ENCODE assay signal across 8 cellular contexts in genomic region chr4:40924096-40924792, GRCh38.
DNase-seq lines count a peak whose midpoint lies in the region; ATAC-seq, FAIRE-seq and TF ChIP-seq lines count a peak whose summit lies in the region.

No MANE protein-coding gene starts in this region.

- H2AFZ ChIP-seq in endothelial cell of umbilical vein (ENCODE audit: low read depth, low read length) = peak overlapping the region; percentile 6

- no peaks in the 10 kb centered on the region for H3K79me2 ChIP-seq in endothelial cell of umbilical vein (ENCODE audit: control insufficient read depth, insufficient read depth, low read length)

- DNase-seq in A673 (ENCODE audit: low spot score) = peak; percentile 79
- DNase-seq in NCI-H82 treated with DMSO at 0.1 percent for 48 hours (lab: John Stamatoyannopoulos, UW; ENCODE audit: unreplicated experiment) = peak; percentile 13
- DNase-seq in activated CD8-positive, alpha-beta memory T cell treated with anti-CD3 and anti-CD28 coated beads, Interleukin-2, amount 50 U/mL, for 48 hours = peak; percentile 94
- peak; percentile 68 for DNase-seq in endothelial cell of umbilical vein (ENCODE audit: low read depth, low spot score)
- DNase-seq in naive thymus-derived CD8-positive, alpha-beta T cell = peak in 9 of 10 donors; percentile 29 to 75 (median 39)
- DNase-seq in stimulated activated naive CD8-positive, alpha-beta T cell treated with anti-CD3 and anti-CD28 coated beads, Interleukin-15, amount 100 ng/mL, for 72 hours = peak; percentile 75 to 80

- H4K20me1 ChIP-seq in endothelial cell of umbilical vein (replicated peaks; ENCODE audit: control insufficient read depth, extremely low read depth, insufficient read depth, low read length) = no peaks in the 10 kb centered on the region

- CTCF ChIA-PET in A673 (lab: Charles Lee) = interaction anchor here (0.6 to 2.2 kb wide), 4 partner anchors 14 to 189 kb away, joined by 3 to 19 read pairs (median 8); no protein-coding TSS in a partner anchor
- CTCF ChIA-PET in endothelial cell of umbilical vein (lab: Charles Lee) = interaction anchor here (0.6 to 8.2 kb wide), 42 partner anchors 9 to 737 kb away, joined by 3 to 123 read pairs (median 5); partner anchors contain the start of genes APBB2 and UCHL1

- H3K27me3 Mint-ChIP-seq in naive thymus-derived CD8-positive, alpha-beta T cell = peaks cover 2 to 28% (median 13%) of the 10 kb centered on the region in 5 donors
- peaks cover 33% of the 10 kb centered on the region for H3K27me3 Mint-ChIP-seq in stimulated activated naive CD8-positive, alpha-beta T cell treated with anti-CD3 and anti-CD28 coated beads, Interleukin-15, amount 100 ng/mL, for 72 hours

- peak; percentile 75 for FAIRE-seq in endothelial cell of umbilical vein (lab: Jason Lieb, UNC)

- H3K9ac ChIP-seq in endothelial cell of umbilical vein (replicated peaks; ENCODE audit: extremely low read depth, insufficient read depth, low read length) = no peak overlapping the region

- H3K9me3 Mint-ChIP-seq in naive thymus-derived CD8-positive, alpha-beta T cell = no peaks in the 10 kb centered on the region
- peaks cover 0 to 7% of the 10 kb centered on the region in 2 donors for H3K9me3 Mint-ChIP-seq in stimulated activated naive CD8-positive, alpha-beta T cell treated with anti-CD3 and anti-CD28 coated beads, Interleukin-15, amount 100 ng/mL, for 72 hours

- H3K27me3 ChIP-seq in A673 (replicated peaks; ENCODE audit: insufficient read depth, low read depth, low read length, poor library complexity) = no peaks in the 10 kb centered on the region
- no peaks in the 10 kb centered on the region for H3K27me3 ChIP-seq in endothelial cell of umbilical vein (ENCODE audit: control insufficient read depth in 2 of 2, insufficient read depth in 2 of 2, low read length in 2 of 2)

- dilution Hi-C loops in endothelial cell of umbilical vein (cut with MboI; ENCODE audit: extremely low pct_ligation_motif_present, low sequenced_read_pairs) = no loop called here

- H3K9me3 ChIP-seq in A673 (ENCODE audit: low read depth, low read length, poor library complexity, severe bottlenecking) = no peaks in the 10 kb centered on the region
- no peaks in the 10 kb centered on the region for H3K9me3 ChIP-seq in endothelial cell of umbilical vein (replicated peaks; ENCODE audit: control insufficient read depth, insufficient read depth, low read length)

- POLR2A ChIA-PET in A673 (lab: Charles Lee; ENCODE audit: low non-redundant PET) = no interaction called here
- POLR2A ChIA-PET in endothelial cell of umbilical vein (lab: Charles Lee) = interaction anchor here (0.6 kb wide), 1 partner anchor 235 kb away, joined by 3 read pairs; no protein-coding TSS in a partner anchor
- POLR2A ChIA-PET in naive thymus-derived CD8-positive, alpha-beta T cell (lab: Charles Lee) = no interaction called here

- peaks cover 6% of the 10 kb centered on the region for H3K4me1 ChIP-seq in A673 (ENCODE audit: insufficient read depth, low read length, poor library complexity, severe bottlenecking)
- H3K4me1 ChIP-seq in endothelial cell of umbilical vein (ENCODE audit: control insufficient read depth, extremely low read depth, insufficient read depth, low read length) = no peaks in the 10 kb centered on the region

- H3K27ac Mint-ChIP-seq in naive thymus-derived CD8-positive, alpha-beta T cell = no peak overlapping the region
- H3K27ac Mint-ChIP-seq in stimulated activated naive CD8-positive, alpha-beta T cell treated with anti-CD3 and anti-CD28 coated beads, Interleukin-15, amount 100 ng/mL, for 72 hours = peak overlapping the region; percentile 67 to 74

- H3K4me3 Mint-ChIP-seq in naive thymus-derived CD8-positive, alpha-beta T cell = no peak overlapping the region
- no peak overlapping the region for H3K4me3 Mint-ChIP-seq in stimulated activated naive CD8-positive, alpha-beta T cell treated with anti-CD3 and anti-CD28 coated beads, Interleukin-15, amount 100 ng/mL, for 72 hours

- BruUV-seq in A673 (replicated peaks; lab: Mats Ljungman, UMichigan) = no TSS peak
- no TSS peak for BruUV-seq in endothelial cell of umbilical vein (replicated peaks; lab: Mats Ljungman, UMichigan)

- no peaks in the 10 kb centered on the region for H3K36me3 Mint-ChIP-seq in naive thymus-derived CD8-positive, alpha-beta T cell

- no peaks in the 10 kb centered on the region for H3K9me1 ChIP-seq in endothelial cell of umbilical vein (replicated peaks; ENCODE audit: control insufficient read depth, extremely low read depth, insufficient read depth, low read length)

- ATAC-seq in GM18858 (IDR thresholded peaks at IDR 0.05; ENCODE audit: unreplicated experiment) = peak; percentile 77
- peak; percentile 74 for ATAC-seq in HG03378 (IDR thresholded peaks at IDR 0.05; ENCODE audit: unreplicated experiment)
- peak; percentile 59 to 60 for ATAC-seq in naive thymus-derived CD8-positive, alpha-beta T cell
- peak; percentile 85 for ATAC-seq in stimulated activated naive CD8-positive, alpha-beta T cell treated with anti-CD3 and anti-CD28 coated beads, Interleukin-15, amount 100 ng/mL, for 72 hours

- H3K4me3 ChIP-seq in A673 (ENCODE audit: low read depth, low read length, poor library complexity, severe bottlenecking) = no peak overlapping the region
- H3K4me3 ChIP-seq in endothelial cell of umbilical vein (replicated peaks in 1 of 3; ENCODE audit: insufficient read depth in 1 of 3, low read depth in 1 of 3, low read length in 3 of 3) = no peak overlapping the region

- intact Hi-C loops in A673 (cut with micrococcal nuclease; ENCODE audit: unreplicated experiment) = loop anchor here (1.0 kb wide), 1 partner anchor 16 kb away; no protein-coding TSS in a partner anchor
- intact Hi-C loops in endothelial cell of umbilical vein (cut with micrococcal nuclease) = loop anchor here (1.0 kb wide), 1 partner anchor 15 kb away; no protein-coding TSS in a partner anchor

- TF ChIP-seq CTCF in A673 (conservative IDR thresholded peaks at IDR 0.05; ENCODE audit: low read depth, low read length) (peak; percentile 95), endothelial cell of umbilical vein (IDR thresholded peaks at IDR 0.05; ENCODE audit: extremely low read depth in 1 of 2, insufficient read depth in 1 of 2, low read depth in 1 of 2, low read length in 2 of 2) (peak; percentile 90 to 94)

- H3K27ac ChIP-seq in A673 (ENCODE audit: low read depth, low read length, poor library complexity, severe bottlenecking) = no peak overlapping the region
- H3K27ac ChIP-seq in endothelial cell of umbilical vein (ENCODE audit: insufficient read depth, low read depth, low read length) = no peak overlapping the region

- TF ChIP-seq POLR2A in endothelial cell of umbilical vein (IDR thresholded peaks at IDR 0.05; ENCODE audit: low read depth, low read length) = no peak

- no peaks in the 10 kb centered on the region for H3K36me3 ChIP-seq in A673 (ENCODE audit: insufficient read depth, low read length, poor library complexity, severe bottlenecking)
- H3K36me3 ChIP-seq in endothelial cell of umbilical vein (ENCODE audit: control insufficient read depth in 2 of 2, extremely low read depth in 1 of 2, insufficient read depth in 2 of 2, low read length in 2 of 2) = no peaks in the 10 kb centered on the region

- peaks cover 0 to 4% (median 3%) of the 10 kb centered on the region in 4 donors for H3K4me1 Mint-ChIP-seq in naive thymus-derived CD8-positive, alpha-beta T cell
- peaks cover 25% of the 10 kb centered on the region for H3K4me1 Mint-ChIP-seq in stimulated activated naive CD8-positive, alpha-beta T cell treated with anti-CD3 and anti-CD28 coated beads, Interleukin-15, amount 100 ng/mL, for 72 hours

- H3K4me2 ChIP-seq in endothelial cell of umbilical vein (ENCODE audit: insufficient read depth, low read length) = no peak overlapping the region

TF ChIP-seq in endothelial cell of umbilical vein, 7 proteins besides CTCF, POLR2A, EP300 and RAD21:
- TF ChIP-seq MYC (IDR thresholded peaks at IDR 0.05; ENCODE audit: low read depth, low read length) (no peak), JUN (IDR thresholded peaks at IDR 0.05; ENCODE audit: borderline replicate concordance, insufficient read depth, insufficient read length, low read depth) (no peak), GATA2 (IDR thresholded peaks at IDR 0.05; ENCODE audit: insufficient read depth, insufficient read length, low read depth, low read length) (no peak), POLR2AphosphoS5 (IDR thresholded peaks at IDR 0.05; ENCODE audit: insufficient read depth, low read depth, low read length) (no peak), FOS (IDR thresholded peaks at IDR 0.05; ENCODE audit: borderline replicate concordance, insufficient read depth, low read length) (no peak), EZH2 (IDR thresholded peaks at IDR 0.05; ENCODE audit: borderline replicate concordance, low read depth, low read length, severe bottlenecking) (no peak)
- TF ChIP-seq, protein P1, sequence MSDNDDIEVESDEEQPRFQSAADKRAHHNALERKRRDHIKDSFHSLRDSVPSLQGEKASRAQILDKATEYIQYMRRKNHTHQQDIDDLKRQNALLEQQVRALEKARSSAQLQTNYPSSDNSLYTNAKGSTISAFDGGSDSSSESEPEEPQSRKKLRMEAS (IDR thresholded peaks at IDR 0.05; ENCODE audit: insufficient read depth, insufficient read length) = no peak

Comparison
In these comparisons a context has a peak if more than half of its experiments do, and no peak if none do; other contexts are left out.
1. DNase-seq: peak in every context shown above with its lines; median percentile 94 in activated CD8-positive, alpha-beta memory T cell treated with anti-CD3 and anti-CD28 coated beads, Interleukin-2, amount 50 U/mL, for 48 hours; 79 in A673; 78 in stimulated activated naive CD8-positive, alpha-beta T cell treated with anti-CD3 and anti-CD28 coated beads, Interleukin-15, amount 100 ng/mL, for 72 hours; 68 in endothelial cell of umbilical vein; 39 in naive thymus-derived CD8-positive, alpha-beta T cell; 13 in NCI-H82 treated with DMSO at 0.1 percent for 48 hours.
2. H3K27ac Mint-ChIP-seq: peak in stimulated activated naive CD8-positive, alpha-beta T cell treated with anti-CD3 and anti-CD28 coated beads, Interleukin-15, amount 100 ng/mL, for 72 hours (2 of 2); none in naive thymus-derived CD8-positive, alpha-beta T cell (0 of 10).
3. Peak in every context shown above with its lines, with median percentiles within 50 percentile points of each other: ATAC-seq.